Comparison of ENCODE assay signal across 21 cellular contexts in the genomic region with DNA sequence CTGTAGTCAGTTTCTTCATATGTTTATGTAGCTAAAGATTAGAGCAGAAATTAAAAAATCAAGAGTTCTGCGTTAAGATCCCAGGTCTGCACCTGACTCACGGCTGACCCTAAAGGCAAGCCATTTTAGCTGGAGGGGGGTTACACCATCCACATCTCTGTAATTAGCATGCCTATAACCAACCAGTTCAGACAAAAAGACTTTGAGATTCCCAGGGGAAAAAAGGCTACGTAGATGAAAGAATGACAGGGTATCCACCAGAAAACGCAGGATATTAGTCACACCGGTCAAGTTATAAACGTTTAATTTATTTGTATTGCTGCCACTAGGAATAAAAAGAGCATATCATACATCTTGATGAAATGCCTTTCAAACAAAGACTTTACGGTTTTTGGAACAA.
DNase-seq lines count a peak whose midpoint lies in the region; ATAC-seq and TF ChIP-seq lines count a peak whose summit lies in the region.
"Had no signal": no experiment of that assay in that cellular context is flagged by ENCODE, and none has a peak within 500 bp of the region (broad histone marks: within the 10 kb centered on the region; RNA-seq: fewer than 3 reads in every experiment).

No MANE protein-coding gene starts in this region.

- no peaks in the 10 kb centered on the region for H3K36me3 ChIP-seq in A673 (ENCODE audit: insufficient read depth, low read length, poor library complexity, severe bottlenecking)

- no peak overlapping the region for H3K27ac Mint-ChIP-seq in WTC11
- peak overlapping the region; percentile 62 for H3K27ac Mint-ChIP-seq in glutamatergic neuron (ENCODE audit: unreplicated experiment)
- H3K27ac Mint-ChIP-seq: CD4-positive, CD25-positive, alpha-beta regulatory T cell had no signal

- H3K27ac ChIP-seq in right cardiac atrium (ENCODE audit: low read length) = no peak overlapping the region
- no peak overlapping the region for H3K27ac ChIP-seq in A673 (ENCODE audit: low read depth, low read length, poor library complexity, severe bottlenecking)
- H3K27ac ChIP-seq: BLaER1 had no signal

- WGBS in right cardiac atrium = 86% methylated on average over 7 of the region's 7 CpGs

- no peak overlapping the region for H3K4me3 Mint-ChIP-seq in WTC11
- peak overlapping the region; percentile 0 for H3K4me3 Mint-ChIP-seq in glutamatergic neuron (ENCODE audit: unreplicated experiment)
- H3K4me3 Mint-ChIP-seq: CD4-positive, CD25-positive, alpha-beta regulatory T cell had no signal

- peaks cover 56% of the 10 kb centered on the region for H3K4me1 Mint-ChIP-seq in WTC11
- peaks cover 48% of the 10 kb centered on the region for H3K4me1 Mint-ChIP-seq in glutamatergic neuron (ENCODE audit: low read depth, unreplicated experiment)

- CTCF ChIA-PET in WTC11 (lab: Charles Lee) (no interaction called here), A673 (lab: Charles Lee) (no interaction called here)

- H3K4me3 ChIP-seq in right cardiac atrium (ENCODE audit: low read length) (no peak overlapping the region), A673 (ENCODE audit: low read depth, low read length, poor library complexity, severe bottlenecking) (no peak overlapping the region)
- H3K4me3 ChIP-seq: BLaER1, GM12878 had no signal

- H3K9me3 Mint-ChIP-seq in WTC11 = no peaks in the 10 kb centered on the region
- H3K9me3 Mint-ChIP-seq in glutamatergic neuron (ENCODE audit: unreplicated experiment) = peaks cover 2% of the 10 kb centered on the region
- H3K9me3 Mint-ChIP-seq: CD4-positive, CD25-positive, alpha-beta regulatory T cell had no signal

- TF ChIP-seq CTCF in WTC11 (IDR thresholded peaks at IDR 0.05) (no peak), glutamatergic neuron (IDR thresholded peaks at IDR 0.05; ENCODE audit: partially characterized antibody, unreplicated experiment) (no peak), A673 (conservative IDR thresholded peaks at IDR 0.05; ENCODE audit: low read depth, low read length) (no peak)

- POLR2A ChIA-PET in WTC11 (lab: Charles Lee) = no interaction called here
- POLR2A ChIA-PET in A673 (lab: Charles Lee; ENCODE audit: low non-redundant PET) = no interaction called here

- H3K27me3 ChIP-seq in right cardiac atrium (ENCODE audit: control insufficient read depth, insufficient read depth) (no peaks in the 10 kb centered on the region), A673 (replicated peaks; ENCODE audit: insufficient read depth, low read depth, low read length, poor library complexity) (no peaks in the 10 kb centered on the region)
- H3K27me3 ChIP-seq: BLaER1 had no signal

- H3K36me3 Mint-ChIP-seq in WTC11 = no peaks in the 10 kb centered on the region
- H3K36me3 Mint-ChIP-seq in glutamatergic neuron (ENCODE audit: unreplicated experiment) = no peaks in the 10 kb centered on the region

- BruUV-seq in A673 (replicated peaks; lab: Mats Ljungman, UMichigan) = no TSS peak

- H3K4me1 ChIP-seq in right cardiac atrium (ENCODE audit: control insufficient read depth, insufficient read depth, low read length) (no peaks in the 10 kb centered on the region), A673 (ENCODE audit: insufficient read depth, low read length, poor library complexity, severe bottlenecking) (peaks cover 14% of the 10 kb centered on the region)

- DNase-seq in EH (ENCODE audit: low read depth) = peak; percentile 42
- DNase-seq in HT1080 (ENCODE audit: low read depth) = peak; percentile 73
- no peak for DNase-seq in WTC11 (ENCODE audit: low spot score)
- no peak for DNase-seq in glutamatergic neuron
- no peak for DNase-seq in NCI-H2107 treated with DMSO at 0.1 percent for 48 hours (lab: John Stamatoyannopoulos, UW; ENCODE audit: unreplicated experiment)
- no peak for DNase-seq in right cardiac atrium
- no peak for DNase-seq in A673 (ENCODE audit: low spot score)
- DNase-seq: 8988T; CD4-positive, CD25-positive, alpha-beta regulatory T cell; GDM1; KG1; NCI-H1092; NCI-H1417 treated with DMSO at 0.1 percent for 48 hours; NCI-H187; NCI-H526; RPMI8226; SHP77; T-helper 1 cell had no signal

- peak; percentile 25; the same call in 1 of the 2 replicates for ATAC-seq in WTC11
- ATAC-seq in GM19397 (IDR thresholded peaks at IDR 0.05; ENCODE audit: unreplicated experiment) = no peak
- no peak for ATAC-seq in right cardiac atrium
- ATAC-seq: GM12878 had no signal

- no peaks in the 10 kb centered on the region for H3K27me3 Mint-ChIP-seq in WTC11 (ENCODE audit: low read depth)
- H3K27me3 Mint-ChIP-seq in glutamatergic neuron (ENCODE audit: unreplicated experiment) = no peaks in the 10 kb centered on the region
- H3K27me3 Mint-ChIP-seq: CD4-positive, CD25-positive, alpha-beta regulatory T cell had no signal

- intact Hi-C loops in right cardiac atrium (cut with DNase I) = no loop called here
- intact Hi-C loops in A673 (cut with micrococcal nuclease; ENCODE audit: unreplicated experiment) = no loop called here

- H3K9me3 ChIP-seq in right cardiac atrium (ENCODE audit: control insufficient read depth, low read length) (no peaks in the 10 kb centered on the region), A673 (ENCODE audit: low read depth, low read length, poor library complexity, severe bottlenecking) (no peaks in the 10 kb centered on the region)
- H3K9me3 ChIP-seq: BLaER1 had no signal

TF ChIP-seq in WTC11, 78 proteins besides CTCF, POLR2A, EP300 and RAD21:
- TF ChIP-seq NFATC4 (CRISPR knock-in tag; IDR thresholded peaks at IDR 0.05) = no peak
- TF ChIP-seq TEAD1 (CRISPR knock-in tag; IDR thresholded peaks at IDR 0.05) = no peak
- TF ChIP-seq FOXK1 (CRISPR knock-in tag; IDR thresholded peaks at IDR 0.05) = no peak
- no peak for TF ChIP-seq ZNF232 (CRISPR knock-in tag; IDR thresholded peaks at IDR 0.05)
- TF ChIP-seq GTF2I (CRISPR knock-in tag; conservative IDR thresholded peaks at IDR 0.05) = no peak
- TF ChIP-seq, protein P1, sequence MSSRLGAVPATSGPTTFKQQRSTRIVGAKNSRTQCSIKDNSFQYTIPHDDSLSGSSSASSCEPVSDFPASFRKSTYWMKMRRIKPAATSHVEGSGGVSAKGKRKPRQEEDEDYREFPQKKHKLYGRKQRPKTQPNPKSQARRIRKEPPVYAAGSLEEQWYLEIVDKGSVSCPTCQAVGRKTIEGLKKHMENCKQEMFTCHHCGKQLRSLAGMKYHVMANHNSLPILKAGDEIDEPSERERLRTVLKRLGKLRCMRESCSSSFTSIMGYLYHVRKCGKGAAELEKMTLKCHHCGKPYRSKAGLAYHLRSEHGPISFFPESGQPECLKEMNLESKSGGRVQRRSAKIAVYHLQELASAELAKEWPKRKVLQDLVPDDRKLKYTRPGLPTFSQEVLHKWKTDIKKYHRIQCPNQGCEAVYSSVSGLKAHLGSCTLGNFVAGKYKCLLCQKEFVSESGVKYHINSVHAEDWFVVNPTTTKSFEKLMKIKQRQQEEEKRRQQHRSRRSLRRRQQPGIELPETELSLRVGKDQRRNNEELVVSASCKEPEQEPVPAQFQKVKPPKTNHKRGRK (CRISPR knock-in tag; IDR thresholded peaks at IDR 0.05; ENCODE audit: borderline replicate concordance) = no peak
- TF ChIP-seq EMX1 (CRISPR knock-in tag; IDR thresholded peaks at IDR 0.05) = no peak
- no peak for TF ChIP-seq TP53 (CRISPR knock-in tag; IDR thresholded peaks at IDR 0.05)
- TF ChIP-seq TCF7 (CRISPR knock-in tag; IDR thresholded peaks at IDR 0.05; ENCODE audit: low read depth) = no peak
- TF ChIP-seq, protein P2, sequence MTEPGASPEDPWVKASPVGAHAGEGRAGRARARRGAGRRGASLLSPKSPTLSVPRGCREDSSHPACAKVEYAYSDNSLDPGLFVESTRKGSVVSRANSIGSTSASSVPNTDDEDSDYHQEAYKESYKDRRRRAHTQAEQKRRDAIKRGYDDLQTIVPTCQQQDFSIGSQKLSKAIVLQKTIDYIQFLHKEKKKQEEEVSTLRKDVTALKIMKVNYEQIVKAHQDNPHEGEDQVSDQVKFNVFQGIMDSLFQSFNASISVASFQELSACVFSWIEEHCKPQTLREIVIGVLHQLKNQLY (CRISPR knock-in tag; IDR thresholded peaks at IDR 0.05) = no peak
- no peak for TF ChIP-seq ETV6 (CRISPR knock-in tag; IDR thresholded peaks at IDR 0.05)
- TF ChIP-seq FOXJ3 (CRISPR knock-in tag; IDR thresholded peaks at IDR 0.05; ENCODE audit: borderline replicate concordance) = no peak
- no peak for TF ChIP-seq NFYB (CRISPR knock-in tag; conservative IDR thresholded peaks at IDR 0.05; ENCODE audit: low read depth)
- no peak for TF ChIP-seq JUN (CRISPR knock-in tag; IDR thresholded peaks at IDR 0.05)

Comparison
In these comparisons a context has a peak if more than half of its experiments do, and no peak if none do; other contexts are left out.
1. DNase-seq: peak in EH (single experiment) and HT1080 (single experiment); none in WTC11 (single experiment), glutamatergic neuron (single experiment), NCI-H2107 treated with DMSO at 0.1 percent for 48 hours (single experiment), right cardiac atrium (0 of 3) and A673 (single experiment).